ENCODE assay signal across 1 cellular context in the genomic region with DNA sequence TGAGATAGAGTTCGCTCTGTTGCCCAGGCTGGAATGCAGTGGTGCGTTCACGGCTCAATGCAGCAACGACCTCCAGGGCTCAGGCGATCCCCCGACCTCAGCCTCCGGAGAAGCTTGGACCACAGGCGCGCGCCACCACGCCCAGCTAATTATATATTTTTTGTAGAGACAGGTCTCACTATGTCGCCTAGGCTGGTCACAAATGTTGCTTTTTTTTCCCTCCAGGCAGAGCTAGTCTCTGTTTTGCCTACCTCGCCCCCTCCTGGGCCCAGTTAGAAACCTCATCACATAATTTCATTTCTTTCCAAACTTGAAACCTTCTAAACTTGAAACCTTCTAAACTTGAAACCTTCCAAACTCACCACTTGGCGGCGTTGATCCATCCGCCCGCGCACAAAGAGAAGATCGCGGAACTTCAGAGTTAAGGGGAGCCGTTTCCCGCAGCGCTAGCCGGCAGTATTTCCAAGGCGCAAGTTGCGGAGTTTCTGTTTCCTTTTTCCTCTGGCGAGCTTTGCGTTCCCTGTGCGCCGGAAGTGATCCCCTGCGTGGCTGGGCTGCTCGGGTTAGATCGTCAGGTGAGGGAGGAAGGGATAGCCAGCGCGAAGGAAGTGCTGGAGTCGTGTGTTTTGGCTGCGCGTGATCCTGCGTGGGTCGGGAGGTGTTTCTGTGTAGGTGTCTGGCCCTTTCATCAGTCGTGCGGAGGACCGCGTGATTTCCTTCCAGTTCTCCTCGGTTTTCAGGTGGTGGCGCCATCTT.
TF ChIP-seq lines count a peak whose summit lies in the region.

A gene with protein sequence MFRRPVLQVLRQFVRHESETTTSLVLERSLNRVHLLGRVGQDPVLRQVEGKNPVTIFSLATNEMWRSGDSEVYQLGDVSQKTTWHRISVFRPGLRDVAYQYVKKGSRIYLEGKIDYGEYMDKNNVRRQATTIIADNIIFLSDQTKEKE (plus strand): TSS at position 523 of the 756 bp plus-strand sequence. CDS start 809 bp downstream, outside the sequence.

TF ChIP-seq in WTC11, 78 proteins besides CTCF, POLR2A, EP300 and RAD21 (continued from another document and continues in another):
- TF ChIP-seq, protein P1, sequence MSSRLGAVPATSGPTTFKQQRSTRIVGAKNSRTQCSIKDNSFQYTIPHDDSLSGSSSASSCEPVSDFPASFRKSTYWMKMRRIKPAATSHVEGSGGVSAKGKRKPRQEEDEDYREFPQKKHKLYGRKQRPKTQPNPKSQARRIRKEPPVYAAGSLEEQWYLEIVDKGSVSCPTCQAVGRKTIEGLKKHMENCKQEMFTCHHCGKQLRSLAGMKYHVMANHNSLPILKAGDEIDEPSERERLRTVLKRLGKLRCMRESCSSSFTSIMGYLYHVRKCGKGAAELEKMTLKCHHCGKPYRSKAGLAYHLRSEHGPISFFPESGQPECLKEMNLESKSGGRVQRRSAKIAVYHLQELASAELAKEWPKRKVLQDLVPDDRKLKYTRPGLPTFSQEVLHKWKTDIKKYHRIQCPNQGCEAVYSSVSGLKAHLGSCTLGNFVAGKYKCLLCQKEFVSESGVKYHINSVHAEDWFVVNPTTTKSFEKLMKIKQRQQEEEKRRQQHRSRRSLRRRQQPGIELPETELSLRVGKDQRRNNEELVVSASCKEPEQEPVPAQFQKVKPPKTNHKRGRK (CRISPR knock-in tag; IDR thresholded peaks at IDR 0.05; ENCODE audit: borderline replicate concordance): no peak
- TF ChIP-seq NFE2L1 (CRISPR knock-in tag; IDR thresholded peaks at IDR 0.05): 0 out of 2 replicates have a peak, but pooled peaks have one; percentile 37
- TF ChIP-seq SP1 (CRISPR knock-in tag; conservative IDR thresholded peaks at IDR 0.05): peak; percentile 92
- TF ChIP-seq, protein P2, sequence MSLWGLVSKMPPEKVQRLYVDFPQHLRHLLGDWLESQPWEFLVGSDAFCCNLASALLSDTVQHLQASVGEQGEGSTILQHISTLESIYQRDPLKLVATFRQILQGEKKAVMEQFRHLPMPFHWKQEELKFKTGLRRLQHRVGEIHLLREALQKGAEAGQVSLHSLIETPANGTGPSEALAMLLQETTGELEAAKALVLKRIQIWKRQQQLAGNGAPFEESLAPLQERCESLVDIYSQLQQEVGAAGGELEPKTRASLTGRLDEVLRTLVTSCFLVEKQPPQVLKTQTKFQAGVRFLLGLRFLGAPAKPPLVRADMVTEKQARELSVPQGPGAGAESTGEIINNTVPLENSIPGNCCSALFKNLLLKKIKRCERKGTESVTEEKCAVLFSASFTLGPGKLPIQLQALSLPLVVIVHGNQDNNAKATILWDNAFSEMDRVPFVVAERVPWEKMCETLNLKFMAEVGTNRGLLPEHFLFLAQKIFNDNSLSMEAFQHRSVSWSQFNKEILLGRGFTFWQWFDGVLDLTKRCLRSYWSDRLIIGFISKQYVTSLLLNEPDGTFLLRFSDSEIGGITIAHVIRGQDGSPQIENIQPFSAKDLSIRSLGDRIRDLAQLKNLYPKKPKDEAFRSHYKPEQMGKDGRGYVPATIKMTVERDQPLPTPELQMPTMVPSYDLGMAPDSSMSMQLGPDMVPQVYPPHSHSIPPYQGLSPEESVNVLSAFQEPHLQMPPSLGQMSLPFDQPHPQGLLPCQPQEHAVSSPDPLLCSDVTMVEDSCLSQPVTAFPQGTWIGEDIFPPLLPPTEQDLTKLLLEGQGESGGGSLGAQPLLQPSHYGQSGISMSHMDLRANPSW (CRISPR knock-in tag; conservative IDR thresholded peaks at IDR 0.05; ENCODE audit: low read depth): no peak
- TF ChIP-seq ZNF232 (CRISPR knock-in tag; IDR thresholded peaks at IDR 0.05): peak; percentile 66; the same call in 1 of the 2 replicates
- TF ChIP-seq GABPB1 (CRISPR knock-in tag; IDR thresholded peaks at IDR 0.05): peak; percentile 92
- TF ChIP-seq NR2C2 (CRISPR knock-in tag; IDR thresholded peaks at IDR 0.05): peak; percentile 74; the same call in 1 of the 2 replicates
- TF ChIP-seq ZNF671 (CRISPR knock-in tag; IDR thresholded peaks at IDR 0.05): no peak
- no peak for TF ChIP-seq ZNF263 (CRISPR knock-in tag; IDR thresholded peaks at IDR 0.05; ENCODE audit: low read depth)
- TF ChIP-seq, protein P3, sequence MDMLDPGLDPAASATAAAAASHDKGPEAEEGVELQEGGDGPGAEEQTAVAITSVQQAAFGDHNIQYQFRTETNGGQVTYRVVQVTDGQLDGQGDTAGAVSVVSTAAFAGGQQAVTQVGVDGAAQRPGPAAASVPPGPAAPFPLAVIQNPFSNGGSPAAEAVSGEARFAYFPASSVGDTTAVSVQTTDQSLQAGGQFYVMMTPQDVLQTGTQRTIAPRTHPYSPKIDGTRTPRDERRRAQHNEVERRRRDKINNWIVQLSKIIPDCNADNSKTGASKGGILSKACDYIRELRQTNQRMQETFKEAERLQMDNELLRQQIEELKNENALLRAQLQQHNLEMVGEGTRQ (CRISPR knock-in tag; IDR thresholded peaks at IDR 0.05): 0 out of 2 replicates have a peak, but pooled peaks have one; percentile 44
- TF ChIP-seq ZNF317 (CRISPR knock-in tag; IDR thresholded peaks at IDR 0.05; ENCODE audit: borderline replicate concordance, low read depth): no peak
- TF ChIP-seq, protein P4, sequence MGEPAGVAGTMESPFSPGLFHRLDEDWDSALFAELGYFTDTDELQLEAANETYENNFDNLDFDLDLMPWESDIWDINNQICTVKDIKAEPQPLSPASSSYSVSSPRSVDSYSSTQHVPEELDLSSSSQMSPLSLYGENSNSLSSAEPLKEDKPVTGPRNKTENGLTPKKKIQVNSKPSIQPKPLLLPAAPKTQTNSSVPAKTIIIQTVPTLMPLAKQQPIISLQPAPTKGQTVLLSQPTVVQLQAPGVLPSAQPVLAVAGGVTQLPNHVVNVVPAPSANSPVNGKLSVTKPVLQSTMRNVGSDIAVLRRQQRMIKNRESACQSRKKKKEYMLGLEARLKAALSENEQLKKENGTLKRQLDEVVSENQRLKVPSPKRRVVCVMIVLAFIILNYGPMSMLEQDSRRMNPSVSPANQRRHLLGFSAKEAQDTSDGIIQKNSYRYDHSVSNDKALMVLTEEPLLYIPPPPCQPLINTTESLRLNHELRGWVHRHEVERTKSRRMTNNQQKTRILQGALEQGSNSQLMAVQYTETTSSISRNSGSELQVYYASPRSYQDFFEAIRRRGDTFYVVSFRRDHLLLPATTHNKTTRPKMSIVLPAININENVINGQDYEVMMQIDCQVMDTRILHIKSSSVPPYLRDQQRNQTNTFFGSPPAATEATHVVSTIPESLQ (CRISPR knock-in tag; IDR thresholded peaks at IDR 0.05): no peak
- TF ChIP-seq ZNF423 (CRISPR knock-in tag; IDR thresholded peaks at IDR 0.05): no peak
- 0 out of 2 replicates have a peak, but pooled peaks have one; percentile 39 for TF ChIP-seq MYBL2 (CRISPR knock-in tag; IDR thresholded peaks at IDR 0.05)
- no peak for TF ChIP-seq TCF7 (CRISPR knock-in tag; IDR thresholded peaks at IDR 0.05; ENCODE audit: low read depth)
- no peak for TF ChIP-seq KAT7 (CRISPR knock-in tag; IDR thresholded peaks at IDR 0.05; ENCODE audit: borderline replicate concordance)
- TF ChIP-seq, protein P5, sequence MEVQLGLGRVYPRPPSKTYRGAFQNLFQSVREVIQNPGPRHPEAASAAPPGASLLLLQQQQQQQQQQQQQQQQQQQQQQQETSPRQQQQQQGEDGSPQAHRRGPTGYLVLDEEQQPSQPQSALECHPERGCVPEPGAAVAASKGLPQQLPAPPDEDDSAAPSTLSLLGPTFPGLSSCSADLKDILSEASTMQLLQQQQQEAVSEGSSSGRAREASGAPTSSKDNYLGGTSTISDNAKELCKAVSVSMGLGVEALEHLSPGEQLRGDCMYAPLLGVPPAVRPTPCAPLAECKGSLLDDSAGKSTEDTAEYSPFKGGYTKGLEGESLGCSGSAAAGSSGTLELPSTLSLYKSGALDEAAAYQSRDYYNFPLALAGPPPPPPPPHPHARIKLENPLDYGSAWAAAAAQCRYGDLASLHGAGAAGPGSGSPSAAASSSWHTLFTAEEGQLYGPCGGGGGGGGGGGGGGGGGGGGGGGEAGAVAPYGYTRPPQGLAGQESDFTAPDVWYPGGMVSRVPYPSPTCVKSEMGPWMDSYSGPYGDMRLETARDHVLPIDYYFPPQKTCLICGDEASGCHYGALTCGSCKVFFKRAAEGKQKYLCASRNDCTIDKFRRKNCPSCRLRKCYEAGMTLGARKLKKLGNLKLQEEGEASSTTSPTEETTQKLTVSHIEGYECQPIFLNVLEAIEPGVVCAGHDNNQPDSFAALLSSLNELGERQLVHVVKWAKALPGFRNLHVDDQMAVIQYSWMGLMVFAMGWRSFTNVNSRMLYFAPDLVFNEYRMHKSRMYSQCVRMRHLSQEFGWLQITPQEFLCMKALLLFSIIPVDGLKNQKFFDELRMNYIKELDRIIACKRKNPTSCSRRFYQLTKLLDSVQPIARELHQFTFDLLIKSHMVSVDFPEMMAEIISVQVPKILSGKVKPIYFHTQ (CRISPR knock-in tag; IDR thresholded peaks at IDR 0.05): no peak
- TF ChIP-seq, protein P6, sequence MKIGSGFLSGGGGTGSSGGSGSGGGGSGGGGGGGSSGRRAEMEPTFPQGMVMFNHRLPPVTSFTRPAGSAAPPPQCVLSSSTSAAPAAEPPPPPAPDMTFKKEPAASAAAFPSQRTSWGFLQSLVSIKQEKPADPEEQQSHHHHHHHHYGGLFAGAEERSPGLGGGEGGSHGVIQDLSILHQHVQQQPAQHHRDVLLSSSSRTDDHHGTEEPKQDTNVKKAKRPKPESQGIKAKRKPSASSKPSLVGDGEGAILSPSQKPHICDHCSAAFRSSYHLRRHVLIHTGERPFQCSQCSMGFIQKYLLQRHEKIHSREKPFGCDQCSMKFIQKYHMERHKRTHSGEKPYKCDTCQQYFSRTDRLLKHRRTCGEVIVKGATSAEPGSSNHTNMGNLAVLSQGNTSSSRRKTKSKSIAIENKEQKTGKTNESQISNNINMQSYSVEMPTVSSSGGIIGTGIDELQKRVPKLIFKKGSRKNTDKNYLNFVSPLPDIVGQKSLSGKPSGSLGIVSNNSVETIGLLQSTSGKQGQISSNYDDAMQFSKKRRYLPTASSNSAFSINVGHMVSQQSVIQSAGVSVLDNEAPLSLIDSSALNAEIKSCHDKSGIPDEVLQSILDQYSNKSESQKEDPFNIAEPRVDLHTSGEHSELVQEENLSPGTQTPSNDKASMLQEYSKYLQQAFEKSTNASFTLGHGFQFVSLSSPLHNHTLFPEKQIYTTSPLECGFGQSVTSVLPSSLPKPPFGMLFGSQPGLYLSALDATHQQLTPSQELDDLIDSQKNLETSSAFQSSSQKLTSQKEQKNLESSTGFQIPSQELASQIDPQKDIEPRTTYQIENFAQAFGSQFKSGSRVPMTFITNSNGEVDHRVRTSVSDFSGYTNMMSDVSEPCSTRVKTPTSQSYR (CRISPR knock-in tag; IDR thresholded peaks at IDR 0.05): 0 out of 2 replicates have a peak, but pooled peaks have one; percentile 36
- TF ChIP-seq, protein P7, sequence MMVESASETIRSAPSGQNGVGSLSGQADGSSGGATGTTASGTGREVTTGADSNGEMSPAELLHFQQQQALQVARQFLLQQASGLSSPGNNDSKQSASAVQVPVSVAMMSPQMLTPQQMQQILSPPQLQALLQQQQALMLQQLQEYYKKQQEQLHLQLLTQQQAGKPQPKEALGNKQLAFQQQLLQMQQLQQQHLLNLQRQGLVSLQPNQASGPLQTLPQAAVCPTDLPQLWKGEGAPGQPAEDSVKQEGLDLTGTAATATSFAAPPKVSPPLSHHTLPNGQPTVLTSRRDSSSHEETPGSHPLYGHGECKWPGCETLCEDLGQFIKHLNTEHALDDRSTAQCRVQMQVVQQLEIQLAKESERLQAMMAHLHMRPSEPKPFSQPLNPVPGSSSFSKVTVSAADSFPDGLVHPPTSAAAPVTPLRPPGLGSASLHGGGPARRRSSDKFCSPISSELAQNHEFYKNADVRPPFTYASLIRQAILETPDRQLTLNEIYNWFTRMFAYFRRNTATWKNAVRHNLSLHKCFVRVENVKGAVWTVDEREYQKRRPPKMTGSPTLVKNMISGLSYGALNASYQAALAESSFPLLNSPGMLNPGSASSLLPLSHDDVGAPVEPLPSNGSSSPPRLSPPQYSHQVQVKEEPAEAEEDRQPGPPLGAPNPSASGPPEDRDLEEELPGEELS (CRISPR knock-in tag; IDR thresholded peaks at IDR 0.05): no peak; the same call in 1 of the 2 replicates
- TF ChIP-seq NFYB (CRISPR knock-in tag; conservative IDR thresholded peaks at IDR 0.05; ENCODE audit: low read depth): no peak
- TF ChIP-seq, protein P8, sequence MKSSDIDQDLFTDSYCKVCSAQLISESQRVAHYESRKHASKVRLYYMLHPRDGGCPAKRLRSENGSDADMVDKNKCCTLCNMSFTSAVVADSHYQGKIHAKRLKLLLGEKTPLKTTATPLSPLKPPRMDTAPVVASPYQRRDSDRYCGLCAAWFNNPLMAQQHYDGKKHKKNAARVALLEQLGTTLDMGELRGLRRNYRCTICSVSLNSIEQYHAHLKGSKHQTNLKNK (CRISPR knock-in tag; IDR thresholded peaks at IDR 0.05): no peak
- TF ChIP-seq NFATC4 (CRISPR knock-in tag; IDR thresholded peaks at IDR 0.05): no peak
- peak; percentile 79; the same call in 1 of the 2 replicates for TF ChIP-seq FOXP1 (CRISPR knock-in tag; IDR thresholded peaks at IDR 0.05; ENCODE audit: borderline replicate concordance)
- no peak for TF ChIP-seq SMAD4 (CRISPR knock-in tag; IDR thresholded peaks at IDR 0.05)
- TF ChIP-seq RORB (CRISPR knock-in tag; IDR thresholded peaks at IDR 0.05): no peak
- TF ChIP-seq GRHL2 (CRISPR knock-in tag; IDR thresholded peaks at IDR 0.05; ENCODE audit: insufficient replicate concordance, severe bottlenecking): no peak
- no peak for TF ChIP-seq MXD4 (CRISPR knock-in tag; IDR thresholded peaks at IDR 0.05; ENCODE audit: borderline replicate concordance)
- no peak for TF ChIP-seq NR1H2 (CRISPR knock-in tag; IDR thresholded peaks at IDR 0.05)
- peak; percentile 93 for TF ChIP-seq CREM (CRISPR knock-in tag; IDR thresholded peaks at IDR 0.05)
- TF ChIP-seq JAZF1 (CRISPR knock-in tag; IDR thresholded peaks at IDR 0.05): no peak
- peak; percentile 16; the same call in 1 of the 2 replicates for TF ChIP-seq SMAD3 (CRISPR knock-in tag; IDR thresholded peaks at IDR 0.05; ENCODE audit: borderline replicate concordance)
- TF ChIP-seq, protein P9, sequence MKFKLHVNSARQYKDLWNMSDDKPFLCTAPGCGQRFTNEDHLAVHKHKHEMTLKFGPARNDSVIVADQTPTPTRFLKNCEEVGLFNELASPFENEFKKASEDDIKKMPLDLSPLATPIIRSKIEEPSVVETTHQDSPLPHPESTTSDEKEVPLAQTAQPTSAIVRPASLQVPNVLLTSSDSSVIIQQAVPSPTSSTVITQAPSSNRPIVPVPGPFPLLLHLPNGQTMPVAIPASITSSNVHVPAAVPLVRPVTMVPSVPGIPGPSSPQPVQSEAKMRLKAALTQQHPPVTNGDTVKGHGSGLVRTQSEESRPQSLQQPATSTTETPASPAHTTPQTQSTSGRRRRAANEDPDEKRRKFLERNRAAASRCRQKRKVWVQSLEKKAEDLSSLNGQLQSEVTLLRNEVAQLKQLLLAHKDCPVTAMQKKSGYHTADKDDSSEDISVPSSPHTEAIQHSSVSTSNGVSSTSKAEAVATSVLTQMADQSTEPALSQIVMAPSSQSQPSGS (CRISPR knock-in tag; IDR thresholded peaks at IDR 0.05; ENCODE audit: borderline replicate concordance, low read depth): no peak
- no peak for TF ChIP-seq ELF4 (CRISPR knock-in tag; IDR thresholded peaks at IDR 0.05; ENCODE audit: low read depth)
- TF ChIP-seq, protein P10, sequence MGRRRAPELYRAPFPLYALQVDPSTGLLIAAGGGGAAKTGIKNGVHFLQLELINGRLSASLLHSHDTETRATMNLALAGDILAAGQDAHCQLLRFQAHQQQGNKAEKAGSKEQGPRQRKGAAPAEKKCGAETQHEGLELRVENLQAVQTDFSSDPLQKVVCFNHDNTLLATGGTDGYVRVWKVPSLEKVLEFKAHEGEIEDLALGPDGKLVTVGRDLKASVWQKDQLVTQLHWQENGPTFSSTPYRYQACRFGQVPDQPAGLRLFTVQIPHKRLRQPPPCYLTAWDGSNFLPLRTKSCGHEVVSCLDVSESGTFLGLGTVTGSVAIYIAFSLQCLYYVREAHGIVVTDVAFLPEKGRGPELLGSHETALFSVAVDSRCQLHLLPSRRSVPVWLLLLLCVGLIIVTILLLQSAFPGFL (CRISPR knock-in tag; IDR thresholded peaks at IDR 0.05; ENCODE audit: borderline replicate concordance): no peak
- no peak for TF ChIP-seq RELA (CRISPR knock-in tag; IDR thresholded peaks at IDR 0.05; ENCODE audit: borderline replicate concordance)
